ENCODE assay signal across 9 cellular contexts in genomic region chr4:74794341-74794801, GRCh38. TPM values are rescaled to one million over a fixed set of nuclear protein-coding genes. Genes with fewer than 3 reads are reported as not detected.
A peak's percentile ranks its signal among the peaks of the same experiment; 100 is the strongest.
DNase-seq lines count a peak whose midpoint lies in the region; ATAC-seq and TF ChIP-seq lines count a peak whose summit lies in the region.
"Had no signal": no experiment of that assay in that cellular context is flagged by ENCODE, and none has a peak within 500 bp of the region (broad histone marks: within the 10 kb centered on the region; RNA-seq: fewer than 3 reads in every experiment).

Gene BTC, minus strand, starts transcription at chr4:74794523. Its CDS starts 198 bp downstream, at chr4:74794325.

- H3K36me3 ChIP-seq in Peyer's patch (no peaks in the 10 kb centered on the region), mucosa of descending colon (ENCODE audit: low read depth) (no peaks in the 10 kb centered on the region)
- H3K36me3 ChIP-seq: neutrophil had no signal

- H3K27me3 ChIP-seq in Peyer's patch = no peaks in the 10 kb centered on the region

- intact Hi-C loops in mucosa of descending colon (cut with DNase I, micrococcal nuclease) = no loop called here

- TF ChIP-seq CTCF in AG10803 (conservative IDR thresholded peaks at IDR 0.05; ENCODE audit: low read length) (peak; percentile 5; the same call in 1 of the 2 replicates), Peyer's patch (IDR thresholded peaks at IDR 0.05) (peak in 4 of 6 experiments; percentile 16 to 61 (median 52)), mucosa of descending colon (IDR thresholded peaks at IDR 0.05) (peak; percentile 24)

- H3K4me3 ChIP-seq in AG10803 (ENCODE audit: low read length) = peak within 1 kb of the TSS; percentile 50
- peak within 1 kb of the TSS; percentile 36 to 71 (median 52) for H3K4me3 ChIP-seq in Peyer's patch
- peak within 1 kb of the TSS; percentile 36 for H3K4me3 ChIP-seq in mucosa of descending colon

- H3K27ac ChIP-seq in Peyer's patch = peak within 1 kb of the TSS; percentile 17 to 95 (median 78)
- peak within 1 kb of the TSS; percentile 40 for H3K27ac ChIP-seq in epithelial cell of prostate
- H3K27ac ChIP-seq: neutrophil had no signal

- H3K4me1 ChIP-seq in Peyer's patch (peaks cover 0 to 8% (median 4%) of the 10 kb centered on the region in 4 donors), mucosa of descending colon (ENCODE audit: low read depth) (peaks cover 12% of the 10 kb centered on the region)

- TF ChIP-seq POLR2A in Peyer's patch (IDR thresholded peaks at IDR 0.05) = no peak

- ATAC-seq in mucosa of descending colon (peak; percentile 87), GM19395 (IDR thresholded peaks at IDR 0.05; ENCODE audit: unreplicated experiment) (no peak)

- no peaks in the 10 kb centered on the region for H3K9me3 ChIP-seq in Peyer's patch
- H3K9me3 ChIP-seq in mucosa of descending colon = no peaks in the 10 kb centered on the region
- H3K9me3 ChIP-seq: neutrophil had no signal

- DNase-seq in AG10803 (ENCODE audit: low read depth) (no peak), H4 (ENCODE audit: low spot score) (peak; percentile 60), Peyer's patch (peak in 2 of 3 donors; percentile 71 to 78), epithelial cell of prostate (ENCODE audit: low read depth, low spot score) (no peak), mucosa of descending colon (peak; percentile 68 to 84 (median 79)), GM19240 (ENCODE audit: insufficient read length, low spot score) (no peak)
- no peak for DNase-seq in central memory CD4-positive, alpha-beta T cell

RNA-seq across cellular contexts. Expression of gene BTC, which starts in this region (rescaled TPM):
- total RNA-seq in H4 (2014; rRNA removed; shearing (Covaris generic)) = 1.1 and 2.1 TPM in 2 replicates
- total RNA-seq in Peyer's patch = 1 to 10 TPM in 3 of 4 donors, under 1 TPM in 1; 0.83 to 4.2 (median 2.6) TPM
- total RNA-seq in mucosa of descending colon = 10 to 100 TPM in 1 of 3 donors, 1 to 10 TPM in 2; 5.6 to 20.6 (median 6.3) TPM

Comparison
In these comparisons a context has a peak if more than half of its experiments do, and no peak if none do; other contexts are left out.
1. DNase-seq: peak in H4 (single experiment), Peyer's patch (2 of 3) and mucosa of descending colon (3 of 3); none in AG10803 (single experiment), epithelial cell of prostate (single experiment), central memory CD4-positive, alpha-beta T cell (single experiment) and GM19240 (single experiment).
2. Peak in every context shown above with its lines, with median percentiles within 50 percentile points of each other: H3K4me3 ChIP-seq and CTCF ChIP-seq.